Comparison of ENCODE assay signal across 8 cellular contexts in the genomic region with DNA sequence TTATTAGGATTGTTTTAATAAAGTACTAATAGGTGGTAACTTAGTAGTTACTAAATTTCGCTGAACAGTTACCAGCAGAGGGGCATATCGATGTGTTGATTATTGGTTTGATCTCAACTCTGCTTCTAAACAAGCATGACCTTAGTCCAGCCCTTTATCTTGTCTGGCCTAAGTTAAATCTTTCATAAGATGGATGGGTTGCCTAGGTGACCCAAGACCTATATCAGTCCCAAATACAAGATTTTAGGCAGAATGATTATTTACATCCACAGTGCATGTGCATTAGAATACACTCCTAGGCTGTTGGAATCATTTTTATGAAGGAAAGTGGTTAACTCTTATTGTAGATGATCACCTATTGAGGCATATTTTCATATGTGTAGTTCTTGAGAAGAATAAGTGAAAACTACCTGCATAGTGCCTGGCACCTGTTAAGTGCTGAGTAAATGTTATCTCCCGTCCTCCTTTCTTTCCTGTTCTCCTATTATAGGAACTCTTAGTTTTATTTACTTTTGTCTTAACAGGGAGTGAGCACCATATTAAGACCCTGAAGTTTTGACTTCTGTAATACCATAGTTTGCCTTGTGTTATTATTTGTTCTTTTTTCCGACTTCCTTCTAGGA. TPM values are rescaled to one million over a fixed set of nuclear protein-coding genes. Genes with fewer than 3 reads are reported as not detected.
DNase-seq lines count a peak whose midpoint lies in the region; ATAC-seq and TF ChIP-seq lines count a peak whose summit lies in the region.

No MANE protein-coding gene starts in this region.

- H3K4me1 Mint-ChIP-seq in activated naive CD8-positive, alpha-beta T cell treated with anti-CD3 and anti-CD28 coated beads, Interleukin-2, amount 10 ng/mL, durations not matched to agents 7 days and 5 days, result peaks cover 38% of the 10 kb centered on the region

- intact Hi-C loops in heart left ventricle (cut with DNase I), result loop anchor here in 3 of 10 donors (2.0 to 10.0 kb wide), 3 partner anchors 64 to 72 kb away; partner anchors contain the start of gene SERINC1 (in 2 of the 3)
- intact Hi-C loops in cardiac septum (cut with DNase I), result no loop called here
- intact Hi-C loops in upper lobe of right lung (cut with DNase I), result no loop called here

- H3K36me3 ChIP-seq in heart left ventricle (no peaks in the 10 kb centered on the region), liver (ENCODE audit: control insufficient read depth in 4 of 4, insufficient read depth in 3 of 4, low read depth in 1 of 4, low read length in 3 of 4) (no peaks in the 10 kb centered on the region), upper lobe of right lung (no peaks in the 10 kb centered on the region)

- H3K27ac ChIP-seq in heart left ventricle (peak overlapping the region in 8 of 12 donors; percentile 26 to 93 (median 86)), liver (ENCODE audit: low read depth in 1 of 2, low read length in 2 of 2) (no peak overlapping the region), upper lobe of right lung (no peak overlapping the region)

- WGBS in heart left ventricle, 4 donors, result 32 to 41% (median 39%) methylated on average over 4 of the region's 4 CpGs
- WGBS in liver, result 48% methylated on average over 4 of the region's 4 CpGs

- no peak for DNase-seq in heart left ventricle
- DNase-seq in cardiac septum (ENCODE audit: low spot score), result no peak
- DNase-seq in activated naive CD8-positive, alpha-beta T cell treated with anti-CD3 and anti-CD28 coated beads, Interleukin-2, amount 10 ng/mL, durations not matched to agents 7 days and 5 days, result no peak
- no peak for DNase-seq in upper lobe of right lung
- no peak for DNase-seq in kidney glomerular epithelial cell (lab: John Stamatoyannopoulos, UW)
- DNase-seq in activated gamma-delta T cell (lab: John Stamatoyannopoulos, UW), result no peak
- no peak for DNase-seq in central memory CD4-positive, alpha-beta T cell

- H3K27me3 ChIP-seq in heart left ventricle (no peaks in the 10 kb centered on the region), liver (ENCODE audit: control insufficient read depth in 4 of 4, insufficient read depth in 4 of 4, low read length in 3 of 4) (no peaks in the 10 kb centered on the region), upper lobe of right lung (no peaks in the 10 kb centered on the region)

- ATAC-seq in heart left ventricle (no peak), upper lobe of right lung (no peak)
- ATAC-seq in activated naive CD8-positive, alpha-beta T cell treated with anti-CD3 and anti-CD28 coated beads, Interleukin-2, amount 10 ng/mL, durations not matched to agents 7 days and 5 days (ENCODE audit: low read depth), result no peak

- H3K9me3 Mint-ChIP-seq in activated naive CD8-positive, alpha-beta T cell treated with anti-CD3 and anti-CD28 coated beads, Interleukin-2, amount 10 ng/mL, durations not matched to agents 7 days and 5 days, result no peaks in the 10 kb centered on the region

- no peak for TF ChIP-seq RAD21 in liver (IDR thresholded peaks at IDR 0.05)

- TF ChIP-seq POLR2A in heart left ventricle (IDR thresholded peaks at IDR 0.05), result no peak

- peaks cover 15% of the 10 kb centered on the region for H3K36me3 Mint-ChIP-seq in activated naive CD8-positive, alpha-beta T cell treated with anti-CD3 and anti-CD28 coated beads, Interleukin-2, amount 10 ng/mL, durations not matched to agents 7 days and 5 days

- H3K9ac ChIP-seq in liver (ENCODE audit: low read depth in 1 of 2, low read length in 2 of 2), result no peak overlapping the region

- TF ChIP-seq CTCF in heart left ventricle (IDR thresholded peaks at IDR 0.05) (no peak), liver (IDR thresholded peaks at IDR 0.05; ENCODE audit: low read depth, low read length, missing input control) (no peak), upper lobe of right lung (IDR thresholded peaks at IDR 0.05) (no peak)

- POLR2A ChIA-PET in activated naive CD8-positive, alpha-beta T cell treated with anti-CD3 and anti-CD28 coated beads, Interleukin-2, amount 10 ng/mL, durations not matched to agents 7 days and 5 days (lab: Charles Lee), result no interaction called here

- H3K27ac Mint-ChIP-seq in activated naive CD8-positive, alpha-beta T cell treated with anti-CD3 and anti-CD28 coated beads, Interleukin-2, amount 10 ng/mL, durations not matched to agents 7 days and 5 days, result peak overlapping the region; percentile 97

- H3K9me3 ChIP-seq in heart left ventricle, result no peaks in the 10 kb centered on the region
- no peaks in the 10 kb centered on the region for H3K9me3 ChIP-seq in liver (ENCODE audit: control insufficient read depth in 4 of 4, low read length in 3 of 4)
- no peaks in the 10 kb centered on the region for H3K9me3 ChIP-seq in upper lobe of right lung

- H3K4me3 ChIP-seq in heart left ventricle, result peak overlapping the region; percentile 78 to 98 (median 94)
- H3K4me3 ChIP-seq in liver (ENCODE audit: low read depth in 1 of 3, low read length in 3 of 3), result peak overlapping the region; percentile 71 to 98 (median 83)
- H3K4me3 ChIP-seq in upper lobe of right lung, result peak overlapping the region; percentile 99

- H3K27me3 Mint-ChIP-seq in activated naive CD8-positive, alpha-beta T cell treated with anti-CD3 and anti-CD28 coated beads, Interleukin-2, amount 10 ng/mL, durations not matched to agents 7 days and 5 days, result no peaks in the 10 kb centered on the region

- peak overlapping the region; percentile 98 for H3K4me3 Mint-ChIP-seq in activated naive CD8-positive, alpha-beta T cell treated with anti-CD3 and anti-CD28 coated beads, Interleukin-2, amount 10 ng/mL, durations not matched to agents 7 days and 5 days

- H3K4me1 ChIP-seq in heart left ventricle (peaks cover 0 to 48% (median 19%) of the 10 kb centered on the region in 12 donors), liver (ENCODE audit: control insufficient read depth in 4 of 4, insufficient read depth in 4 of 4, low read length in 3 of 4) (peaks cover 0 to 8% (median 6%) of the 10 kb centered on the region in 4 donors), upper lobe of right lung (peaks cover 20% of the 10 kb centered on the region)

TF ChIP-seq in liver, 16 proteins besides CTCF, POLR2A, EP300 and RAD21 (continues in another document):
- TF ChIP-seq ZBTB33 (IDR thresholded peaks at IDR 0.05) (no peak), HNF4A (conservative IDR thresholded peaks at IDR 0.05) (no peak), GABPA (IDR thresholded peaks at IDR 0.05 in 1 of 2, conservative IDR thresholded peaks at IDR 0.05 in 1 of 2) (no peak), JUND (IDR thresholded peaks at IDR 0.05) (no peak), FOXA2 (IDR thresholded peaks at IDR 0.05) (no peak), TAF1 (conservative IDR thresholded peaks at IDR 0.05) (no peak), FOXA1 (IDR thresholded peaks at IDR 0.05) (no peak), HNF4G (IDR thresholded peaks at IDR 0.05) (no peak), REST (IDR thresholded peaks at IDR 0.05) (no peak)
- TF ChIP-seq, protein P1, sequence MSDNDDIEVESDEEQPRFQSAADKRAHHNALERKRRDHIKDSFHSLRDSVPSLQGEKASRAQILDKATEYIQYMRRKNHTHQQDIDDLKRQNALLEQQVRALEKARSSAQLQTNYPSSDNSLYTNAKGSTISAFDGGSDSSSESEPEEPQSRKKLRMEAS (IDR thresholded peaks at IDR 0.05), result no peak
- TF ChIP-seq, protein P2, sequence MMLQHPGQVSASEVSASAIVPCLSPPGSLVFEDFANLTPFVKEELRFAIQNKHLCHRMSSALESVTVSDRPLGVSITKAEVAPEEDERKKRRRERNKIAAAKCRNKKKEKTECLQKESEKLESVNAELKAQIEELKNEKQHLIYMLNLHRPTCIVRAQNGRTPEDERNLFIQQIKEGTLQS (IDR thresholded peaks at IDR 0.05), result no peak

RNA-seq across cellular contexts. Expression of gene HSF2, which starts 1.1 kb away (rescaled TPM):
- total RNA-seq in heart left ventricle (10 to 100 TPM; 18.3 to 34.2 (median 23.1) TPM), cardiac septum (16.8 TPM), liver (1 to 10 TPM; 7.8 to 7.9 TPM), upper lobe of right lung (7.1 TPM)
- polyA plus RNA-seq in heart left ventricle (10 to 100 TPM; 13.1 to 38.7 TPM), liver (1 to 10 TPM; 2.2 to 4.7 TPM)
- total RNA-seq in activated naive CD8-positive, alpha-beta T cell treated with anti-CD3 and anti-CD28 coated beads, Interleukin-2, amount 10 ng/mL, durations not matched to agents 7 days and 5 days, result 10 to 100 TPM; 17.9 to 20.7 TPM

Comparison
In these comparisons a context has a peak if more than half of its experiments do, and no peak if none do; other contexts are left out.
1. H3K27ac ChIP-seq: peak in heart left ventricle (8 of 12); none in liver (0 of 2) and upper lobe of right lung (single experiment).
2. Peak in every context shown above with its lines, with median percentiles within 50 percentile points of each other: H3K4me3 ChIP-seq.